Comparison of ENCODE assay signal across 10 cellular contexts in genomic region chr12:124538194-124539082, GRCh38. TPM values are rescaled to one million over a fixed set of nuclear protein-coding genes. Genes with fewer than 3 reads are reported as not detected.
A peak's percentile ranks its signal among the peaks of the same experiment; 100 is the strongest.
DNase-seq lines count a peak whose midpoint lies in the region; ATAC-seq and TF ChIP-seq lines count a peak whose summit lies in the region.
"Had no signal": no experiment of that assay in that cellular context is flagged by ENCODE, and none has a peak within 500 bp of the region (broad histone marks: within the 10 kb centered on the region; RNA-seq: fewer than 3 reads in every experiment).

No MANE protein-coding gene starts in this region.

- peak overlapping the region; percentile 50 for H2AK5ac ChIP-seq in mesenchymal stem cell (ENCODE audit: low read length, severe bottlenecking)

- H2BK5ac ChIP-seq in mesenchymal stem cell (ENCODE audit: low read depth, low read length, poor library complexity, severe bottlenecking) = no peak overlapping the region

- no peak for DNase-seq in activated naive CD4-positive, alpha-beta T cell treated with anti-CD3 and anti-CD28 coated beads, Interleukin-2, amount 10 ng/mL, durations not matched to agents 7 days and 5 days
- DNase-seq in mesenchymal stem cell = peak; percentile 56
- no peak for DNase-seq in uterus
- no peak for DNase-seq in posterior vena cava (ENCODE audit: low spot score)
- no peak for DNase-seq in activated CD8-positive, alpha-beta memory T cell treated with anti-CD3 and anti-CD28 coated beads for 24 hours
- DNase-seq: CD4-positive, CD25-positive, alpha-beta regulatory T cell; NCI-H2227 treated with DMSO at 0.1 percent for 48 hours had no signal

- H3K27ac ChIP-seq in mesenchymal stem cell (ENCODE audit: low read length, poor library complexity, severe bottlenecking) = no peak overlapping the region
- H3K27ac ChIP-seq in uterus = peak overlapping the region; percentile 24 to 45

- peak overlapping the region; percentile 31 to 81 for H3K4ac ChIP-seq in mesenchymal stem cell (ENCODE audit: low read depth in 1 of 2, low read length in 2 of 2)

- no peak overlapping the region for H2AFZ ChIP-seq in mesenchymal stem cell (ENCODE audit: low read depth, low read length)

- no peak overlapping the region for H3K9ac ChIP-seq in mesenchymal stem cell (ENCODE audit: low read length)

- peaks cover 1% of the 10 kb centered on the region for H3K79me1 ChIP-seq in mesenchymal stem cell (replicated peaks; ENCODE audit: low read length, poor library complexity, severe bottlenecking)

- no peaks in the 10 kb centered on the region for H3K27me3 Mint-ChIP-seq in activated naive CD4-positive, alpha-beta T cell treated with anti-CD3 and anti-CD28 coated beads, Interleukin-2, amount 50 U/mL, for 24 hours
- H3K27me3 Mint-ChIP-seq in activated naive CD4-positive, alpha-beta T cell treated with anti-CD3 and anti-CD28 coated beads, Interleukin-2, amount 10 ng/mL, durations not matched to agents 7 days and 5 days = peaks cover 3% of the 10 kb centered on the region
- no peaks in the 10 kb centered on the region for H3K27me3 Mint-ChIP-seq in brain
- H3K27me3 Mint-ChIP-seq: CD4-positive, CD25-positive, alpha-beta regulatory T cell had no signal

- peaks cover 34% of the 10 kb centered on the region for H3K4me1 Mint-ChIP-seq in activated naive CD4-positive, alpha-beta T cell treated with anti-CD3 and anti-CD28 coated beads, Interleukin-2, amount 50 U/mL, for 24 hours
- peaks cover 20% of the 10 kb centered on the region for H3K4me1 Mint-ChIP-seq in activated naive CD4-positive, alpha-beta T cell treated with anti-CD3 and anti-CD28 coated beads, Interleukin-2, amount 10 ng/mL, durations not matched to agents 7 days and 5 days
- peaks cover 73% of the 10 kb centered on the region for H3K4me1 Mint-ChIP-seq in brain

- no peak overlapping the region for H2BK15ac ChIP-seq in mesenchymal stem cell (ENCODE audit: low read depth, poor library complexity, severe bottlenecking)

- no peak for TF ChIP-seq POLR2A in uterus (IDR thresholded peaks at IDR 0.05)

- no peak overlapping the region for H3K4me3 ChIP-seq in mesenchymal stem cell (ENCODE audit: insufficient read depth in 1 of 2, low read depth in 1 of 2, low read length in 2 of 2)
- no peak overlapping the region for H3K4me3 ChIP-seq in uterus

- peak overlapping the region in 1 of 2 experiments; percentile 93 for H3K14ac ChIP-seq in mesenchymal stem cell (ENCODE audit: low read length in 2 of 2)

- H3K27me3 ChIP-seq in mesenchymal stem cell (ENCODE audit: control insufficient read depth in 1 of 2, insufficient read depth in 1 of 2, low read length in 2 of 2) = no peaks in the 10 kb centered on the region
- no peaks in the 10 kb centered on the region for H3K27me3 ChIP-seq in uterus

- H2BK120ac ChIP-seq in mesenchymal stem cell (ENCODE audit: low read depth, low read length) = no peak overlapping the region

- 77% methylated on average over 22 of the region's 22 CpGs for WGBS in mesenchymal stem cell

- CTCF ChIA-PET in activated naive CD4-positive, alpha-beta T cell treated with anti-CD3 and anti-CD28 coated beads, Interleukin-2, amount 10 ng/mL, durations not matched to agents 7 days and 5 days (lab: Charles Lee) = no interaction called here

- H3K27ac Mint-ChIP-seq in activated naive CD4-positive, alpha-beta T cell treated with anti-CD3 and anti-CD28 coated beads, Interleukin-2, amount 50 U/mL, for 24 hours = peak overlapping the region; percentile 76
- no peak overlapping the region for H3K27ac Mint-ChIP-seq in activated naive CD4-positive, alpha-beta T cell treated with anti-CD3 and anti-CD28 coated beads, Interleukin-2, amount 10 ng/mL, durations not matched to agents 7 days and 5 days
- H3K27ac Mint-ChIP-seq in brain = peak overlapping the region; percentile 69 to 94 (median 92)

- H4K8ac ChIP-seq in mesenchymal stem cell (ENCODE audit: low read length) = peak overlapping the region; percentile 21

- H3K9me3 Mint-ChIP-seq in activated naive CD4-positive, alpha-beta T cell treated with anti-CD3 and anti-CD28 coated beads, Interleukin-2, amount 50 U/mL, for 24 hours = no peaks in the 10 kb centered on the region
- no peaks in the 10 kb centered on the region for H3K9me3 Mint-ChIP-seq in activated naive CD4-positive, alpha-beta T cell treated with anti-CD3 and anti-CD28 coated beads, Interleukin-2, amount 10 ng/mL, durations not matched to agents 7 days and 5 days
- peaks cover 0 to 10% (median 0%) of the 10 kb centered on the region in 5 experiments for H3K9me3 Mint-ChIP-seq in brain
- H3K9me3 Mint-ChIP-seq: CD4-positive, CD25-positive, alpha-beta regulatory T cell had no signal

- H2BK12ac ChIP-seq in mesenchymal stem cell (ENCODE audit: low read length in 2 of 2) = peak overlapping the region; percentile 49 to 59

- TF ChIP-seq CTCF in brain (conservative IDR thresholded peaks at IDR 0.05) (no peak), uterus (IDR thresholded peaks at IDR 0.05) (no peak)

- intact Hi-C loops in uterus (cut with DNase I; ENCODE audit: low total_unique reads) (no loop called here), posterior vena cava (cut with DNase I) (no loop called here)

- peak overlapping the region in 1 of 2 experiments; percentile 23 for H3K23ac ChIP-seq in mesenchymal stem cell (ENCODE audit: low read length in 2 of 2)

- peak overlapping the region; percentile 95 for H4K91ac ChIP-seq in mesenchymal stem cell (ENCODE audit: low read length)

- peaks cover 2 to 49% of the 10 kb centered on the region in 2 experiments for H3K36me3 ChIP-seq in mesenchymal stem cell (ENCODE audit: control insufficient read depth in 1 of 2, insufficient read depth in 2 of 2, low read depth in 1 of 2, low read length in 2 of 2)
- no peaks in the 10 kb centered on the region for H3K36me3 ChIP-seq in uterus

- H3K9me3 ChIP-seq in mesenchymal stem cell (ENCODE audit: control insufficient read depth, low read length) (no peaks in the 10 kb centered on the region), uterus (no peaks in the 10 kb centered on the region)

- H3K4me1 ChIP-seq in mesenchymal stem cell (ENCODE audit: control insufficient read depth, insufficient read depth, low read depth, low read length) (peaks cover 75% of the 10 kb centered on the region), uterus (peaks cover 0 to 46% of the 10 kb centered on the region in 2 donors)

- no peak overlapping the region for H3K4me3 Mint-ChIP-seq in activated naive CD4-positive, alpha-beta T cell treated with anti-CD3 and anti-CD28 coated beads, Interleukin-2, amount 50 U/mL, for 24 hours
- no peak overlapping the region for H3K4me3 Mint-ChIP-seq in activated naive CD4-positive, alpha-beta T cell treated with anti-CD3 and anti-CD28 coated beads, Interleukin-2, amount 10 ng/mL, durations not matched to agents 7 days and 5 days
- H3K4me3 Mint-ChIP-seq in brain = peak overlapping the region in 3 of 5 experiments; percentile 4 to 49 (median 13)
- H3K4me3 Mint-ChIP-seq: CD4-positive, CD25-positive, alpha-beta regulatory T cell had no signal

- ATAC-seq in GM21619 (IDR thresholded peaks at IDR 0.05; ENCODE audit: unreplicated experiment) = no peak

- H3K18ac ChIP-seq in mesenchymal stem cell (ENCODE audit: low read depth in 1 of 2, low read length in 2 of 2) = peak overlapping the region; percentile 69 to 78

- H3K36me3 Mint-ChIP-seq in activated naive CD4-positive, alpha-beta T cell treated with anti-CD3 and anti-CD28 coated beads, Interleukin-2, amount 50 U/mL, for 24 hours = no peaks in the 10 kb centered on the region
- no peaks in the 10 kb centered on the region for H3K36me3 Mint-ChIP-seq in activated naive CD4-positive, alpha-beta T cell treated with anti-CD3 and anti-CD28 coated beads, Interleukin-2, amount 10 ng/mL, durations not matched to agents 7 days and 5 days
- H3K36me3 Mint-ChIP-seq in brain = peaks cover 26% of the 10 kb centered on the region

- H3K4me2 ChIP-seq in mesenchymal stem cell (ENCODE audit: low read length, poor library complexity, severe bottlenecking) = peak overlapping the region; percentile 17

RNA-seq across cellular contexts. Expression of gene NCOR2, which starts 29.0 kb away (rescaled TPM):
- polyA plus RNA-seq in brain (ENCODE audit: insufficient read depth, low read depth, low replicate concordance) = 78.6 TPM
- 120 TPM for polyA plus RNA-seq in mesenchymal stem cell (2013, experiment 1 of 2)
- 113 TPM for polyA plus RNA-seq in mesenchymal stem cell (2013, experiment 2 of 2)
- total RNA-seq in uterus (100 to 1,000 TPM in 2 of 4 donors, 10 to 100 TPM in 2; 65.1 to 436 (median 102) TPM), posterior vena cava (100 to 1,000 TPM; 210 to 279 TPM)

Comparison
In these comparisons a context has a peak if more than half of its experiments do, and no peak if none do; other contexts are left out.
1. H3K4me3 Mint-ChIP-seq: peak in brain (3 of 5); none in activated naive CD4-positive, alpha-beta T cell treated with anti-CD3 and anti-CD28 coated beads, Interleukin-2, amount 50 U/mL, for 24 hours (single experiment) and activated naive CD4-positive, alpha-beta T cell treated with anti-CD3 and anti-CD28 coated beads, Interleukin-2, amount 10 ng/mL, durations not matched to agents 7 days and 5 days (single experiment).